ENCODE assay signal across 1 cellular context in the genomic region with DNA sequence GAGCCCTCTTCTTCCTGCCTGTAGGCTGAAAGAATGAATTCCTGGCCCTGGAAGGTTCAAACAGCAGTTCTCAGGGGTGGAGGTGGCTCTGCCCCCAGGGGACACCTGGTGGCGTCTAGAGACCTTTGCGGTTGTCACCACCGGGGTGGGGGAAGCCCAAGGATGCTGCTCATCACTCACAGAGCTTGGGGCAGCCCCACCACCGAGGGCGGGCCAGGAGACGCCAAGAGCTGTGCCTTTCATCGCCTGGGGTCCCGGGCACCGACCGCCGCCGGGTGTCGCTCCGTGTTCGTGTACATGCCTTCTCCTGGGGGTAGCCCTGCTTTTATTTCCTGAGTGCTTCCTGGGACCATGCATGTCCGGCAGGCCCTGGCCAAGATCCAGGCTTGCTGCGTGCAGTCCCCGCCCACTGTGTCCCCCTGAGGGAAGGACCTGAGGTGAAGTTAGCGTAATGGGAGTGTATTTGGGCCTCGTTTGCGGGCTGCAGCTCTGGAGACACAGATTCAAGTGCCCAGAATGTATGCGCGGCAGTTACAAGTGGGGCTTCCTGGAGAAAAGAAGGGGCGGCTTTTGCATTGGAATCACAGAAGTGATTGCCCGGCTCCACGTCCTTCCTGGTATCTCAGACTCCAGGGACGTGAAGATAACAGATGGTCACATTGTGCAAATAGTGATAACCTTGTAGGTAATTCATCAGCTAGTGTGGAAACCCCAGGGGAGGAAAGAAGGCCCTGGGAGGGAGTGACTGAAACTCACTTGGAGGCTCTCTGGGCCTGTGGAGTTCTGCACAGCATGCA.
TF ChIP-seq lines count a peak whose summit lies in the region.

No MANE protein-coding gene starts in this region.

TF ChIP-seq in HepG2, 621 proteins besides CTCF, POLR2A, EP300 and RAD21 (continued from another document and continues in another):
- TF ChIP-seq, protein P1, sequence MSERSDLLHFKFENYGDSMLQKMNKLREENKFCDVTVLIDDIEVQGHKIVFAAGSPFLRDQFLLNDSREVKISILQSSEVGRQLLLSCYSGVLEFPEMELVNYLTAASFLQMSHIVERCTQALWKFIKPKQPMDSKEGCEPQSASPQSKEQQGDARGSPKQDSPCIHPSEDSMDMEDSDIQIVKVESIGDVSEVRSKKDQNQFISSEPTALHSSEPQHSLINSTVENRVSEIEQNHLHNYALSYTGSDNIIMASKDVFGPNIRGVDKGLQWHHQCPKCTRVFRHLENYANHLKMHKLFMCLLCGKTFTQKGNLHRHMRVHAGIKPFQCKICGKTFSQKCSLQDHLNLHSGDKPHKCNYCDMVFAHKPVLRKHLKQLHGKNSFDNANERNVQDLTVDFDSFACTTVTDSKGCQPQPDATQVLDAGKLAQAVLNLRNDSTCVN (CRISPR knock-in tag; IDR thresholded peaks at IDR 0.05; ENCODE audit: borderline replicate concordance) = peak; percentile 35; the same call in 1 of the 2 replicates
- TF ChIP-seq ZC3H13 (CRISPR knock-in tag; IDR thresholded peaks at IDR 0.05) (no peak), ZNF24 (IDR thresholded peaks at IDR 0.05) (no peak), ZNF713 (CRISPR knock-in tag; IDR thresholded peaks at IDR 0.05) (no peak), KLF6 (CRISPR knock-in tag; IDR thresholded peaks at IDR 0.05) (no peak), ZNF432 (CRISPR knock-in tag; IDR thresholded peaks at IDR 0.05; ENCODE audit: borderline replicate concordance) (no peak), ZNF850 (CRISPR knock-in tag; conservative IDR thresholded peaks at IDR 0.05) (no peak), ZNF569 (CRISPR knock-in tag; IDR thresholded peaks at IDR 0.05; ENCODE audit: borderline replicate concordance) (no peak), SOX13 (IDR thresholded peaks at IDR 0.05) (no peak), SOX13 (CRISPR knock-in tag; conservative IDR thresholded peaks at IDR 0.05 in 1 of 2, IDR thresholded peaks at IDR 0.05 in 1 of 2) (0 out of 4 replicates have a peak, but pooled peaks of 1 of the 2 experiments have one; percentile 13), DR1 (CRISPR knock-in tag; IDR thresholded peaks at IDR 0.05) (no peak), ZBTB7A (CRISPR knock-in tag; IDR thresholded peaks at IDR 0.05) (no peak), ATAD3A (CRISPR knock-in tag; IDR thresholded peaks at IDR 0.05) (no peak), SOX5 (CRISPR knock-in tag; IDR thresholded peaks at IDR 0.05; ENCODE audit: borderline replicate concordance) (no peak), ZNF891 (CRISPR knock-in tag; IDR thresholded peaks at IDR 0.05) (no peak), NCOA5 (CRISPR knock-in tag; IDR thresholded peaks at IDR 0.05) (no peak), WIZ (CRISPR knock-in tag; IDR thresholded peaks at IDR 0.05) (no peak), KLF11 (CRISPR knock-in tag; IDR thresholded peaks at IDR 0.05) (no peak), CAMTA2 (CRISPR knock-in tag; IDR thresholded peaks at IDR 0.05; ENCODE audit: borderline replicate concordance) (peak; percentile 51; the same call in 1 of the 2 replicates), NFE2 (CRISPR knock-in tag; IDR thresholded peaks at IDR 0.05) (no peak), ZNF382 (CRISPR knock-in tag; IDR thresholded peaks at IDR 0.05; ENCODE audit: borderline replicate concordance) (no peak), ARNT (IDR thresholded peaks at IDR 0.05) (no peak), ZNF720 (CRISPR knock-in tag; IDR thresholded peaks at IDR 0.05) (no peak), ZNF737 (CRISPR knock-in tag; IDR thresholded peaks at IDR 0.05; ENCODE audit: borderline replicate concordance) (no peak), ETV6 (CRISPR knock-in tag; conservative IDR thresholded peaks at IDR 0.05) (no peak), ZNF335 (CRISPR knock-in tag; IDR thresholded peaks at IDR 0.05) (no peak), ATM (IDR thresholded peaks at IDR 0.05; ENCODE audit: borderline replicate concordance) (no peak), MED13 (CRISPR knock-in tag; IDR thresholded peaks at IDR 0.05) (peak; percentile 25; the same call in 1 of the 2 replicates), NR1H2 (CRISPR knock-in tag; IDR thresholded peaks at IDR 0.05; ENCODE audit: borderline replicate concordance, low read depth) (no peak), MED8 (CRISPR knock-in tag; IDR thresholded peaks at IDR 0.05; ENCODE audit: insufficient replicate concordance) (no peak), YY1 (IDR thresholded peaks at IDR 0.05; ENCODE audit: insufficient read depth, insufficient replicate concordance, low read depth, low read length) (peak; percentile 17), ZNF44 (CRISPR knock-in tag; IDR thresholded peaks at IDR 0.05) (0 out of 2 replicates have a peak, but pooled peaks have one; percentile 23), CC2D1A (CRISPR knock-in tag; IDR thresholded peaks at IDR 0.05) (no peak), SP140L (CRISPR knock-in tag; IDR thresholded peaks at IDR 0.05; ENCODE audit: borderline replicate concordance) (no peak), ZNF567 (CRISPR knock-in tag; IDR thresholded peaks at IDR 0.05; ENCODE audit: borderline replicate concordance) (no peak), ZFAT (CRISPR knock-in tag; conservative IDR thresholded peaks at IDR 0.05) (no peak), PRMT3 (CRISPR knock-in tag; IDR thresholded peaks at IDR 0.05; ENCODE audit: borderline replicate concordance, low read depth) (no peak), ZNF30 (CRISPR knock-in tag; IDR thresholded peaks at IDR 0.05) (no peak), SATB2 (CRISPR knock-in tag; IDR thresholded peaks at IDR 0.05) (no peak), ZNF367 (CRISPR knock-in tag; IDR thresholded peaks at IDR 0.05; ENCODE audit: borderline replicate concordance) (no peak), FOXA1 (IDR thresholded peaks at IDR 0.05) (no peak), FOXA1 (CRISPR knock-in tag; IDR thresholded peaks at IDR 0.05) (0 out of 2 replicates have a peak, but pooled peaks have one; percentile 17), HHEX (CRISPR knock-in tag; IDR thresholded peaks at IDR 0.05) (no peak)
- TF ChIP-seq, protein P2, sequence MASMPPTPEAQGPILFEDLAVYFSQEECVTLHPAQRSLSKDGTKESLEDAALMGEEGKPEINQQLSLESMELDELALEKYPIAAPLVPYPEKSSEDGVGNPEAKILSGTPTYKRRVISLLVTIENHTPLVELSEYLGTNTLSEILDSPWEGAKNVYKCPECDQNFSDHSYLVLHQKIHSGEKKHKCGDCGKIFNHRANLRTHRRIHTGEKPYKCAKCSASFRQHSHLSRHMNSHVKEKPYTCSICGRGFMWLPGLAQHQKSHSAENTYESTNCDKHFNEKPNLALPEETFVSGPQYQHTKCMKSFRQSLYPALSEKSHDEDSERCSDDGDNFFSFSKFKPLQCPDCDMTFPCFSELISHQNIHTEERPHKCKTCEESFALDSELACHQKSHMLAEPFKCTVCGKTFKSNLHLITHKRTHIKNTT (CRISPR knock-in tag; IDR thresholded peaks at IDR 0.05) = no peak
- TF ChIP-seq, protein P3, sequence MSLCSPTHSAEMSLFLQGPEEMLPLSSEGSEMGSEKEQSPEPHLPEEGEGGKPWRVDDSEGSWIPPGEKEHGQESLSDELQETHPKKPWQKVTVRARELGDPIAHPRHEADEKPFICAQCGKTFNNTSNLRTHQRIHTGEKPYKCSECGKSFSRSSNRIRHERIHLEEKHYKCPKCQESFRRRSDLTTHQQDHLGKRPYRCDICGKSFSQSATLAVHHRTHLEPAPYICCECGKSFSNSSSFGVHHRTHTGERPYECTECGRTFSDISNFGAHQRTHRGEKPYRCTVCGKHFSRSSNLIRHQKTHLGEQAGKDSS (CRISPR knock-in tag; IDR thresholded peaks at IDR 0.05; ENCODE audit: borderline replicate concordance, low read depth) = no peak; the same call in 1 of the 2 replicates
- TF ChIP-seq, protein P4, sequence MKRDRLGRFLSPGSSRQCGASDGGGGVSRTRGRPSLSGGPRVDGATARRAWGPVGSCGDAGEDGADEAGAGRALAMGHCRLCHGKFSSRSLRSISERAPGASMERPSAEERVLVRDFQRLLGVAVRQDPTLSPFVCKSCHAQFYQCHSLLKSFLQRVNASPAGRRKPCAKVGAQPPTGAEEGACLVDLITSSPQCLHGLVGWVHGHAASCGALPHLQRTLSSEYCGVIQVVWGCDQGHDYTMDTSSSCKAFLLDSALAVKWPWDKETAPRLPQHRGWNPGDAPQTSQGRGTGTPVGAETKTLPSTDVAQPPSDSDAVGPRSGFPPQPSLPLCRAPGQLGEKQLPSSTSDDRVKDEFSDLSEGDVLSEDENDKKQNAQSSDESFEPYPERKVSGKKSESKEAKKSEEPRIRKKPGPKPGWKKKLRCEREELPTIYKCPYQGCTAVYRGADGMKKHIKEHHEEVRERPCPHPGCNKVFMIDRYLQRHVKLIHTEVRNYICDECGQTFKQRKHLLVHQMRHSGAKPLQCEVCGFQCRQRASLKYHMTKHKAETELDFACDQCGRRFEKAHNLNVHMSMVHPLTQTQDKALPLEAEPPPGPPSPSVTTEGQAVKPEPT (CRISPR knock-in tag; IDR thresholded peaks at IDR 0.05; ENCODE audit: low read depth) = no peak
- TF ChIP-seq, protein P5, sequence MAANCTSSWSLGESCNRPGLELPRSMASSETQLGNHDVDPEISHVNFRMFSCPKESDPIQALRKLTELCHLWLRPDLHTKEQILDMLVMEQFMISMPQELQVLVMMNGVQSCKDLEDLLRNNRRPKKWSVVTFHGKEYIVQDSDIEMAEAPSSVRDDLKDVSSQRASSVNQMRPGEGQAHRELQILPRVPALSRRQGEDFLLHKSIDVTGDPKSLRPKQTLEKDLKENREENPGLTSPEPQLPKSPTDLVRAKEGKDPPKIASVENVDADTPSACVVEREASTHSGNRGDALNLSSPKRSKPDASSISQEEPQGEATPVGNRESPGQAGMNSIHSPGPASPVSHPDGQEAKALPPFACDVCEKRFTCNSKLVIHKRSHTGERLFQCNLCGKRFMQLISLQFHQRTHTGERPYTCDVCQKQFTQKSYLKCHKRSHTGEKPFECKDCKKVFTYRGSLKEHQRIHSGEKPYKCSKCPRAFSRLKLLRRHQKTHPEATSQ (CRISPR knock-in tag; IDR thresholded peaks at IDR 0.05; ENCODE audit: borderline replicate concordance) = no peak
- TF ChIP-seq, protein P6, sequence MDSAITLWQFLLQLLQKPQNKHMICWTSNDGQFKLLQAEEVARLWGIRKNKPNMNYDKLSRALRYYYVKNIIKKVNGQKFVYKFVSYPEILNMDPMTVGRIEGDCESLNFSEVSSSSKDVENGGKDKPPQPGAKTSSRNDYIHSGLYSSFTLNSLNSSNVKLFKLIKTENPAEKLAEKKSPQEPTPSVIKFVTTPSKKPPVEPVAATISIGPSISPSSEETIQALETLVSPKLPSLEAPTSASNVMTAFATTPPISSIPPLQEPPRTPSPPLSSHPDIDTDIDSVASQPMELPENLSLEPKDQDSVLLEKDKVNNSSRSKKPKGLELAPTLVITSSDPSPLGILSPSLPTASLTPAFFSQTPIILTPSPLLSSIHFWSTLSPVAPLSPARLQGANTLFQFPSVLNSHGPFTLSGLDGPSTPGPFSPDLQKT (CRISPR knock-in tag; IDR thresholded peaks at IDR 0.05; ENCODE audit: borderline replicate concordance) = no peak
- TF ChIP-seq, protein P7, sequence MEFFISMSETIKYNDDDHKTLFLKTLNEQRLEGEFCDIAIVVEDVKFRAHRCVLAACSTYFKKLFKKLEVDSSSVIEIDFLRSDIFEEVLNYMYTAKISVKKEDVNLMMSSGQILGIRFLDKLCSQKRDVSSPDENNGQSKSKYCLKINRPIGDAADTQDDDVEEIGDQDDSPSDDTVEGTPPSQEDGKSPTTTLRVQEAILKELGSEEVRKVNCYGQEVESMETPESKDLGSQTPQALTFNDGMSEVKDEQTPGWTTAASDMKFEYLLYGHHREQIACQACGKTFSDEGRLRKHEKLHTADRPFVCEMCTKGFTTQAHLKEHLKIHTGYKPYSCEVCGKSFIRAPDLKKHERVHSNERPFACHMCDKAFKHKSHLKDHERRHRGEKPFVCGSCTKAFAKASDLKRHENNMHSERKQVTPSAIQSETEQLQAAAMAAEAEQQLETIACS (CRISPR knock-in tag; IDR thresholded peaks at IDR 0.05) = no peak
- TF ChIP-seq, protein P8, sequence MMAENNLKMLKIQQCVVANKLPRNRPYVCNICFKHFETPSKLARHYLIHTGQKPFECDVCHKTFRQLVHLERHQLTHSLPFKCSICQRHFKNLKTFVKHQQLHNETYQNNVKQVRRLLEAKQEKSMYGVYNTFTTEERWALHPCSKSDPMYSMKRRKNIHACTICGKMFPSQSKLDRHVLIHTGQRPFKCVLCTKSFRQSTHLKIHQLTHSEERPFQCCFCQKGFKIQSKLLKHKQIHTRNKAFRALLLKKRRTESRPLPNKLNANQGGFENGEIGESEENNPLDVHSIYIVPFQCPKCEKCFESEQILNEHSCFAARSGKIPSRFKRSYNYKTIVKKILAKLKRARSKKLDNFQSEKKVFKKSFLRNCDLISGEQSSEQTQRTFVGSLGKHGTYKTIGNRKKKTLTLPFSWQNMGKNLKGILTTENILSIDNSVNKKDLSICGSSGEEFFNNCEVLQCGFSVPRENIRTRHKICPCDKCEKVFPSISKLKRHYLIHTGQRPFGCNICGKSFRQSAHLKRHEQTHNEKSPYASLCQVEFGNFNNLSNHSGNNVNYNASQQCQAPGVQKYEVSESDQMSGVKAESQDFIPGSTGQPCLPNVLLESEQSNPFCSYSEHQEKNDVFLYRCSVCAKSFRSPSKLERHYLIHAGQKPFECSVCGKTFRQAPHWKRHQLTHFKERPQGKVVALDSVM (CRISPR knock-in tag; IDR thresholded peaks at IDR 0.05) = 0 out of 2 replicates have a peak, but pooled peaks have one; percentile 35
- TF ChIP-seq, protein P9, sequence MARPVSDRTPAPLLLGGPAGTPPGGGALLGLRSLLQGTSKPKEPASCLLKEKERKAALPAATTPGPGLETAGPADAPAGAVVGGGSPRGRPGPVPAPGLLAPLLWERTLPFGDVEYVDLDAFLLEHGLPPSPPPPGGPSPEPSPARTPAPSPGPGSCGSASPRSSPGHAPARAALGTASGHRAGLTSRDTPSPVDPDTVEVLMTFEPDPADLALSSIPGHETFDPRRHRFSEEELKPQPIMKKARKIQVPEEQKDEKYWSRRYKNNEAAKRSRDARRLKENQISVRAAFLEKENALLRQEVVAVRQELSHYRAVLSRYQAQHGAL (CRISPR knock-in tag; IDR thresholded peaks at IDR 0.05; ENCODE audit: not compliant biosample characterization) = no peak
- TF ChIP-seq, protein P10, sequence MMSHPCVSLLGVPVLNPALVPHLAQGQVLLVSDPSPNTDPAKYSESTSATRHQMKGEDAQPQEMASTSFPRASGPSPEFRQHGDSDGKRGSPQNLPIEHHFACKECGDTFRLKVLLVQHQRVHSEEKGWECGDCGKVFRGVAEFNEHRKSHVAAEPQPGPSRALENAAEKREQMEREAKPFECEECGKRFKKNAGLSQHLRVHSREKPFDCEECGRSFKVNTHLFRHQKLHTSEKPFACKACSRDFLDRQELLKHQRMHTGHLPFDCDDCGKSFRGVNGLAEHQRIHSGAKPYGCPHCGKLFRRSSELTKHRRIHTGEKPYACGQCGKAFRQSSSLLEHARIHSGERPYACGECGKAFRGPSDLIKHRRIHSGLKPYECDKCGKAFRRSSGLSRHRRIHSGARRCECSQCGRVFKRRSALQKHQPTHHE (CRISPR knock-in tag; IDR thresholded peaks at IDR 0.05; ENCODE audit: borderline replicate concordance) = no peak
- TF ChIP-seq, protein P11, sequence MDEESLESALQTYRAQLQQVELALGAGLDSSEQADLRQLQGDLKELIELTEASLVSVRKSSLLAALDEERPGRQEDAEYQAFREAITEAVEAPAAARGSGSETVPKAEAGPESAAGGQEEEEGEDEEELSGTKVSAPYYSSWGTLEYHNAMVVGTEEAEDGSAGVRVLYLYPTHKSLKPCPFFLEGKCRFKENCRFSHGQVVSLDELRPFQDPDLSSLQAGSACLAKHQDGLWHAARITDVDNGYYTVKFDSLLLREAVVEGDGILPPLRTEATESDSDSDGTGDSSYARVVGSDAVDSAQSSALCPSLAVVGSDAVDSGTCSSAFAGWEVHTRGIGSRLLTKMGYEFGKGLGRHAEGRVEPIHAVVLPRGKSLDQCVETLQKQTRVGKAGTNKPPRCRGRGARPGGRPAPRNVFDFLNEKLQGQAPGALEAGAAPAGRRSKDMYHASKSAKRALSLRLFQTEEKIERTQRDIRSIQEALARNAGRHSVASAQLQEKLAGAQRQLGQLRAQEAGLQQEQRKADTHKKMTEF (CRISPR knock-in tag; IDR thresholded peaks at IDR 0.05) = 0 out of 2 replicates have a peak, but pooled peaks have one; percentile 68
